In genomic region chr3:126399348-126399730, GRCh38 we compare ENCODE assay signal across 18 cellular contexts.
DNase-seq lines count a peak whose midpoint lies in the region; ATAC-seq, FAIRE-seq and TF ChIP-seq lines count a peak whose summit lies in the region.
"Had no signal": no experiment of that assay in that cellular context is flagged by ENCODE, and none has a peak within 500 bp of the region (broad histone marks: within the 10 kb centered on the region; RNA-seq: fewer than 3 reads in every experiment).

No MANE protein-coding gene starts in this region.

- peaks cover 54% of the 10 kb centered on the region for H3K27me3 Mint-ChIP-seq in dendritic cell treated with granulocyte-macrophage colony-stimulating factor and Interleukin-4, amounts not matched to agents 40 ng/mL and 50 ng/mL, for 4 days

- TF ChIP-seq CTCF in GM06990 (IDR thresholded peaks at IDR 0.05; ENCODE audit: insufficient read depth, low read length, poor library complexity, severe bottlenecking) (no peak), LNCaP clone FGC (IDR thresholded peaks at IDR 0.05; ENCODE audit: control insufficient read depth, extremely low read depth, insufficient read depth) (no peak)

- H3K9me3 Mint-ChIP-seq in dendritic cell treated with granulocyte-macrophage colony-stimulating factor and Interleukin-4, amounts not matched to agents 40 ng/mL and 50 ng/mL, for 4 days = peaks cover 24% of the 10 kb centered on the region
- H3K9me3 Mint-ChIP-seq: activated naive CD4-positive, alpha-beta T cell treated with anti-CD3 and anti-CD28 coated beads, Interleukin-2, amount 50 U/mL, for 72 hours had no signal

- H3K4me3 ChIP-seq in GM06990 (replicated peaks; ENCODE audit: low read depth, low read length) (no peak overlapping the region), LNCaP clone FGC (ENCODE audit: low read depth, low read length) (no peak overlapping the region)
- H3K4me3 ChIP-seq: heart right ventricle, SK-N-MC, upper lobe of left lung had no signal

- intact Hi-C loops in dendritic cell treated with granulocyte-macrophage colony-stimulating factor and Interleukin-4, amounts not matched to agents 40 ng/mL and 50 ng/mL, for 4 days (cut with micrococcal nuclease) = no loop called here

- peaks cover 14% of the 10 kb centered on the region for H3K36me3 Mint-ChIP-seq in dendritic cell treated with granulocyte-macrophage colony-stimulating factor and Interleukin-4, amounts not matched to agents 40 ng/mL and 50 ng/mL, for 4 days (ENCODE audit: low read depth)
- H3K36me3 Mint-ChIP-seq: activated naive CD4-positive, alpha-beta T cell treated with anti-CD3 and anti-CD28 coated beads, Interleukin-2, amount 50 U/mL, for 72 hours; CD4-positive, CD25-positive, alpha-beta regulatory T cell had no signal

- no peak for TF ChIP-seq POLR2A in H54 (IDR thresholded peaks at IDR 0.05; ENCODE audit: low read depth, low read length)

- no peak for FAIRE-seq in H54 (lab: Jason Lieb, UNC)
- FAIRE-seq: H1 had no signal

- CTCF ChIA-PET in HEK293T (lab: Yijun Ruan, JAX) = no interaction called here

- DNase-seq in GM06990 (ENCODE audit: extremely low read depth, insufficient read length) (peak; percentile 38), LNCaP clone FGC (ENCODE audit: low read depth) (peak; percentile 53), HEK293T (ENCODE audit: extremely low spot score) (no peak), H54 (ENCODE audit: insufficient read length, low spot score) (no peak)
- DNase-seq in activated T-cell treated with anti-CD3 and anti-CD28 coated beads, Interleukin-2, amount 50 U/mL, for 48 hours = no peak
- DNase-seq: activated CD4-positive, alpha-beta T cell treated with anti-CD3 and anti-CD28 coated beads, Interleukin-2, amount 50 U/mL, for 4 hours; CD4-positive, CD25-positive, alpha-beta regulatory T cell; heart right ventricle; mesendoderm; NCI-H345; upper lobe of left lung had no signal

- ATAC-seq in GM21447 (IDR thresholded peaks at IDR 0.05; ENCODE audit: unreplicated experiment) = peak; percentile 63
- no peak for ATAC-seq in HG02852 (IDR thresholded peaks at IDR 0.05; ENCODE audit: unreplicated experiment)
- ATAC-seq: activated naive CD4-positive, alpha-beta T cell treated with anti-CD3 and anti-CD28 coated beads, Interleukin-2, amount 50 U/mL, for 72 hours; heart right ventricle had no signal

- no peaks in the 10 kb centered on the region for H3K36me3 ChIP-seq in GM06990 (ENCODE audit: control insufficient read depth, insufficient read depth, low read length)
- H3K36me3 ChIP-seq: heart right ventricle, upper lobe of left lung had no signal

- no peak overlapping the region for H3K4me3 Mint-ChIP-seq in dendritic cell treated with granulocyte-macrophage colony-stimulating factor and Interleukin-4, amounts not matched to agents 40 ng/mL and 50 ng/mL, for 4 days
- H3K4me3 Mint-ChIP-seq: CD4-positive, CD25-positive, alpha-beta regulatory T cell had no signal

- H3K27ac Mint-ChIP-seq in dendritic cell treated with granulocyte-macrophage colony-stimulating factor and Interleukin-4, amounts not matched to agents 40 ng/mL and 50 ng/mL, for 4 days = peak overlapping the region; percentile 79
- H3K27ac Mint-ChIP-seq: activated naive CD4-positive, alpha-beta T cell treated with anti-CD3 and anti-CD28 coated beads, Interleukin-2, amount 50 U/mL, for 72 hours; CD4-positive, CD25-positive, alpha-beta regulatory T cell; progenitor cell of endocrine pancreas had no signal

- H3K4me1 Mint-ChIP-seq in dendritic cell treated with granulocyte-macrophage colony-stimulating factor and Interleukin-4, amounts not matched to agents 40 ng/mL and 50 ng/mL, for 4 days (ENCODE audit: low read depth) = peaks cover 17% of the 10 kb centered on the region
- H3K4me1 Mint-ChIP-seq: CD4-positive, CD25-positive, alpha-beta regulatory T cell had no signal

- POLR2A ChIA-PET in HEK293T (lab: Yijun Ruan, JAX) = no interaction called here

- H3K27me3 ChIP-seq in GM06990 (replicated peaks; ENCODE audit: control insufficient read depth, insufficient read depth, low read length) = no peaks in the 10 kb centered on the region; the same call in 1 of the 2 replicates

TF ChIP-seq in HEK293T, 16 proteins besides CTCF, POLR2A, EP300 and RAD21:
- TF ChIP-seq CTBP1 (IDR thresholded peaks at IDR 0.05; ENCODE audit: borderline replicate concordance) (no peak), ZNF384 (IDR thresholded peaks at IDR 0.05) (no peak), SP1 (IDR thresholded peaks at IDR 0.05) (no peak), L3MBTL2 (conservative IDR thresholded peaks at IDR 0.05) (no peak), ELF4 (IDR thresholded peaks at IDR 0.05) (no peak), HDGF (IDR thresholded peaks at IDR 0.05; ENCODE audit: borderline replicate concordance) (no peak), LEF1 (IDR thresholded peaks at IDR 0.05; ENCODE audit: borderline replicate concordance) (no peak), FOXK2 (IDR thresholded peaks at IDR 0.05) (no peak), SUZ12 (IDR thresholded peaks at IDR 0.05) (no peak), NFRKB (IDR thresholded peaks at IDR 0.05) (no peak), PKNOX1 (IDR thresholded peaks at IDR 0.05) (no peak), FOXA1 (IDR thresholded peaks at IDR 0.05) (no peak), ARNT (IDR thresholded peaks at IDR 0.05) (no peak), TARDBP (IDR thresholded peaks at IDR 0.05) (no peak), FOXM1 (IDR thresholded peaks at IDR 0.05; ENCODE audit: borderline replicate concordance) (no peak), BHLHE40 (IDR thresholded peaks at IDR 0.05; ENCODE audit: borderline replicate concordance) (no peak)

Comparison
In these comparisons a context has a peak if more than half of its experiments do, and no peak if none do; other contexts are left out.
1. DNase-seq: peak in GM06990 (single experiment) and LNCaP clone FGC (single experiment); none in HEK293T (single experiment), activated T-cell treated with anti-CD3 and anti-CD28 coated beads, Interleukin-2, amount 50 U/mL, for 48 hours (0 of 2) and H54 (single experiment).